8 cellular contexts compared by ENCODE assay signal in genomic region chr12:42325326-42325775, GRCh38. TPM values are rescaled to one million over a fixed set of nuclear protein-coding genes. Genes with fewer than 3 reads are reported as not detected.
DNase-seq lines count a peak whose midpoint lies in the region; ATAC-seq, FAIRE-seq and TF ChIP-seq lines count a peak whose summit lies in the region.

No MANE protein-coding gene starts in this region.

- WGBS in A549 (ENCODE audit: missing lambda C conversion rate), result 34% methylated on average over 11 of the region's 11 CpGs

- H3K4me2 ChIP-seq in A549, result peak overlapping the region; percentile 87

- CTCF ChIA-PET in A549 (lab: Yijun Ruan, JAX), result interaction anchor here (0.8 kb wide), 1 partner anchor 47 kb away, joined by 3 read pairs; no protein-coding TSS in a partner anchor

- H3K27me3 ChIP-seq in muscle layer of duodenum (ENCODE audit: low read depth, low read length), result no peaks in the 10 kb centered on the region

- H3K9me3 Mint-ChIP-seq in chondrocyte (ENCODE audit: low read depth), result no peaks in the 10 kb centered on the region

- TF ChIP-seq RAD21 in A549 (conservative IDR thresholded peaks at IDR 0.05 in 1 of 2, IDR thresholded peaks at IDR 0.05 in 1 of 2), result no peak

- no peaks in the 10 kb centered on the region for H3K9me3 ChIP-seq in A549
- no peaks in the 10 kb centered on the region for H3K9me3 ChIP-seq in muscle layer of duodenum (ENCODE audit: control insufficient read depth in 1 of 2, low read length in 2 of 2)

- H3K27ac ChIP-seq in A549 (peak overlapping the region; percentile 91), muscle layer of duodenum (ENCODE audit: low read length) (peak overlapping the region; percentile 92)

- peak overlapping the region; percentile 95 for H3K4me3 Mint-ChIP-seq in chondrocyte (ENCODE audit: unreplicated experiment)

- no peaks in the 10 kb centered on the region for H3K27me3 Mint-ChIP-seq in chondrocyte (ENCODE audit: low read depth)

- TF ChIP-seq POLR2A in A549 (IDR thresholded peaks at IDR 0.05; ENCODE audit: low read length), result no peak

- peaks cover 5 to 20% of the 10 kb centered on the region in 2 donors for H3K36me3 ChIP-seq in muscle layer of duodenum (ENCODE audit: control insufficient read depth in 1 of 2, insufficient read depth in 2 of 2, low read length in 2 of 2)

- peak overlapping the region; percentile 84 for H3K4me3 ChIP-seq in A549
- peak overlapping the region; percentile 98 for H3K4me3 ChIP-seq in Jurkat, Clone E6-1 (ENCODE audit: low read length)
- H3K4me3 ChIP-seq in muscle layer of duodenum (ENCODE audit: low read depth in 1 of 2, low read length in 2 of 2), result peak overlapping the region; percentile 82 to 85

- peak overlapping the region; percentile 94 for H3K27ac Mint-ChIP-seq in chondrocyte (ENCODE audit: unreplicated experiment)

- no peak for ATAC-seq in A549
- no peak for ATAC-seq in HG03139 (IDR thresholded peaks at IDR 0.05; ENCODE audit: unreplicated experiment)

- no peak for TF ChIP-seq EP300 in A549 (IDR thresholded peaks at IDR 0.05)

- peaks cover 25% of the 10 kb centered on the region for H3K4me1 ChIP-seq in A549
- peaks cover 14 to 23% of the 10 kb centered on the region in 2 donors for H3K4me1 ChIP-seq in muscle layer of duodenum (ENCODE audit: control insufficient read depth in 1 of 2, insufficient read depth in 2 of 2, low read length in 2 of 2)

- TF ChIP-seq CTCF in A549 (IDR thresholded peaks at IDR 0.05), result no peak
- no peak for TF ChIP-seq CTCF in chondrocyte (IDR thresholded peaks at IDR 0.05)

- H3K4me1 Mint-ChIP-seq in chondrocyte (ENCODE audit: low read depth), result peaks cover 33% of the 10 kb centered on the region

- H3K36me3 Mint-ChIP-seq in chondrocyte (ENCODE audit: low read depth), result peaks cover 7% of the 10 kb centered on the region

- no peak for DNase-seq in A549 (ENCODE audit: low read depth in 1 of 2, low spot score in 1 of 2)
- no peak for DNase-seq in Jurkat, Clone E6-1 (ENCODE audit: low read depth, low spot score)
- no peak for DNase-seq in chondrocyte (ENCODE audit: low spot score)
- no peak for DNase-seq in HK-2 (ENCODE audit: unreplicated experiment)
- no peak for DNase-seq in RKO (ENCODE audit: low spot score)
- DNase-seq in activated gamma-delta T cell (lab: John Stamatoyannopoulos, UW), result no peak

- no peak for FAIRE-seq in A549 (lab: Jason Lieb, UNC)

- POLR2A ChIA-PET in A549 (lab: Yijun Ruan, JAX), result no interaction called here

TF ChIP-seq in A549, 52 proteins besides CTCF, POLR2A, EP300 and RAD21:
- peak; percentile 76 for TF ChIP-seq MAFK (IDR thresholded peaks at IDR 0.05; ENCODE audit: partially characterized antibody)
- TF ChIP-seq ZNF302 (CRISPR knock-in tag; IDR thresholded peaks at IDR 0.05), result no peak
- no peak for TF ChIP-seq USF2 (IDR thresholded peaks at IDR 0.05)
- TF ChIP-seq ZC3H11A (IDR thresholded peaks at IDR 0.05), result no peak
- TF ChIP-seq, protein P1, sequence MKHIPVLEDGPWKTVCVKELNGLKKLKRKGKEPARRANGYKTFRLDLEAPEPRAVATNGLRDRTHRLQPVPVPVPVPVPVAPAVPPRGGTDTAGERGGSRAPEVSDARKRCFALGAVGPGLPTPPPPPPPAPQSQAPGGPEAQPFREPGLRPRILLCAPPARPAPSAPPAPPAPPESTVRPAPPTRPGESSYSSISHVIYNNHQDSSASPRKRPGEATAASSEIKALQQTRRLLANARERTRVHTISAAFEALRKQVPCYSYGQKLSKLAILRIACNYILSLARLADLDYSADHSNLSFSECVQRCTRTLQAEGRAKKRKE (CRISPR knock-in tag; IDR thresholded peaks at IDR 0.05; ENCODE audit: low read depth), result no peak
- TF ChIP-seq EHMT2 (IDR thresholded peaks at IDR 0.05; ENCODE audit: low read depth), result no peak
- TF ChIP-seq ELK1 (IDR thresholded peaks at IDR 0.05; ENCODE audit: low read depth, low read length), result no peak

RNA-seq across cellular contexts. Expression of gene ZCRB1, which starts 0.5 kb away (rescaled TPM):
- 49.6 and 93.0 TPM in 2 replicates for polyA plus RNA-seq in A549 (2011; rRNA removed)
- polyA plus RNA-seq in A549 (2012; cell fraction: cytosol; rRNA removed), result 28.7 and 30.5 TPM in 2 replicates
- polyA plus RNA-seq in A549 (2012; cell fraction: nucleus; rRNA removed), result 5.1 and 6.6 TPM in 2 replicates
- polyA plus RNA-seq in A549 (2017; fragmentation: RNase III; extraction: RNeasy Plus Mini Kit Qiagen cat#74134 plus additional on column Dnase treatment), result 62.7 to 65.9 TPM (median 65.6 TPM) in 3 replicates
- 14.5 and 22.8 TPM in 2 replicates for polyA minus RNA-seq in A549 (2011; rRNA and poly(A)+ RNA removed)
- polyA plus RNA-seq in Jurkat, Clone E6-1 (2012; ENCODE audit: insufficient read depth, insufficient read length), result 172 TPM
- total RNA-seq in chondrocyte, result 56.3 to 62.0 TPM (median 57.5 TPM) in 3 replicates

RNA-seq across cellular contexts. Expression of gene PPHLN1, which starts 0.6 kb away (rescaled TPM):
- 88.8 and 135 TPM in 2 replicates for polyA plus RNA-seq in A549 (2011; rRNA removed)
- polyA plus RNA-seq in A549 (2012; cell fraction: cytosol; rRNA removed), result 38.6 and 57.6 TPM in 2 replicates
- polyA plus RNA-seq in A549 (2012; cell fraction: nucleus; rRNA removed), result 31.9 and 35.5 TPM in 2 replicates
- polyA plus RNA-seq in A549 (2017; fragmentation: RNase III; extraction: RNeasy Plus Mini Kit Qiagen cat#74134 plus additional on column Dnase treatment), result 54.8 to 57.3 TPM (median 55.5 TPM) in 3 replicates
- 25.2 and 42.1 TPM in 2 replicates for polyA minus RNA-seq in A549 (2011; rRNA and poly(A)+ RNA removed)
- polyA plus RNA-seq in Jurkat, Clone E6-1 (2012; ENCODE audit: insufficient read depth, insufficient read length), result 94.4 TPM
- 49.7 to 69.4 TPM (median 51.9 TPM) in 3 replicates for total RNA-seq in chondrocyte
